20 cellular contexts compared by ENCODE assay signal in genomic region chrX:41472231-41472815, GRCh38. TPM values are rescaled to one million over a fixed set of nuclear protein-coding genes. Genes with fewer than 3 reads are reported as not detected.
DNase-seq lines count a peak whose midpoint lies in the region; ATAC-seq, FAIRE-seq and TF ChIP-seq lines count a peak whose summit lies in the region.
"Had no signal": no experiment of that assay in that cellular context is flagged by ENCODE, and none has a peak within 500 bp of the region (broad histone marks: within the 10 kb centered on the region; RNA-seq: fewer than 3 reads in every experiment).

No MANE protein-coding gene starts in this region.

- intact Hi-C loops in HepG2 (cut with micrococcal nuclease; ENCODE audit: unreplicated experiment) (no loop called here), right lobe of liver (cut with DNase I) (no loop called here), aorta (cut with DNase I) (no loop called here)

- no peak for TF ChIP-seq CTCF in HepG2 (CRISPR knock-in tag; IDR thresholded peaks at IDR 0.05)
- TF ChIP-seq CTCF in right lobe of liver (IDR thresholded peaks at IDR 0.05): no peak
- TF ChIP-seq CTCF in astrocyte (IDR thresholded peaks at IDR 0.05; ENCODE audit: insufficient read depth, low read depth, low read length): no peak

- no peak for TF ChIP-seq POLR2A in HepG2 (IDR thresholded peaks at IDR 0.05; ENCODE audit: insufficient read depth in 1 of 2, low read depth in 2 of 2, low read length in 2 of 2)
- no peak for TF ChIP-seq POLR2A in right lobe of liver (IDR thresholded peaks at IDR 0.05)

- no peak overlapping the region for H3K4me3 Mint-ChIP-seq in astrocyte (ENCODE audit: unreplicated experiment)
- H3K4me3 Mint-ChIP-seq: CD8-positive, alpha-beta memory T cell had no signal

- H3K4me1 ChIP-seq in HepG2 (ENCODE audit: insufficient read depth, low read length) (peaks cover 56% of the 10 kb centered on the region), right lobe of liver (no peaks in the 10 kb centered on the region), astrocyte (ENCODE audit: insufficient read depth, low read length) (no peaks in the 10 kb centered on the region), aorta (ENCODE audit: control insufficient read depth in 1 of 2, insufficient read depth in 2 of 2, low read length in 2 of 2) (no peaks in the 10 kb centered on the region)
- H3K4me1 ChIP-seq: BLaER1 treated with 17β-estradiol and CSF1 and Interleukin-3, amounts not matched to agents 10 nM and 100 nM had no signal

- H3K9ac ChIP-seq in HepG2 (ENCODE audit: insufficient read depth, low read depth, low read length): no peak overlapping the region
- H3K9ac ChIP-seq in astrocyte (ENCODE audit: low read length): no peak overlapping the region
- H3K9ac ChIP-seq: BLaER1 treated with 17β-estradiol and CSF1 and Interleukin-3, amounts not matched to agents 10 nM and 100 nM; KMS-11 had no signal

- CTCF ChIA-PET in HepG2 (lab: Yijun Ruan, JAX; ENCODE audit: low intra/inter-chr PET ratio, low total read pairs): no interaction called here

- H3K4me3 ChIP-seq in HepG2 (replicated peaks in 1 of 3; ENCODE audit: insufficient read depth in 1 of 3, low read depth in 2 of 3, low read length in 3 of 3): no peak overlapping the region
- H3K4me3 ChIP-seq in right lobe of liver: no peak overlapping the region
- H3K4me3 ChIP-seq in astrocyte (ENCODE audit: insufficient read depth, low read depth, low read length): no peak overlapping the region
- H3K4me3 ChIP-seq in aorta (ENCODE audit: low read length in 2 of 2): no peak overlapping the region
- H3K4me3 ChIP-seq: BLaER1 treated with 17β-estradiol and CSF1 and Interleukin-3, amounts not matched to agents 10 nM and 100 nM; SK-N-MC had no signal

- 98% methylated on average over 9 of the region's 32 CpGs for whole genome bisulfite sequencing in HepG2 (ENCODE audit: low lambda C conversion rate)
- no CpG with 5 or more reads among the region's 32 CpGs for WGBS in right lobe of liver (ENCODE audit: insufficient coverage, low coverage, low lambda C conversion rate, missing lambda C conversion rate)
- 95 to 97% methylated on average over 32 of the region's 32 CpGs for WGBS in aorta, 2 donors

- H2AFZ ChIP-seq in HepG2 (ENCODE audit: low read length): no peak overlapping the region
- H2AFZ ChIP-seq in astrocyte (ENCODE audit: low read depth, low read length): no peak overlapping the region

- ATAC-seq in HepG2 (no peak), right lobe of liver (no peak), aorta (ENCODE audit: low FRiP score) (peak; percentile 11), GM18907 (IDR thresholded peaks at IDR 0.05; ENCODE audit: unreplicated experiment) (no peak)

- H3K27me3 ChIP-seq in HepG2 (ENCODE audit: control insufficient read depth in 1 of 2, insufficient read depth in 2 of 2, low read length in 2 of 2) (no peaks in the 10 kb centered on the region), right lobe of liver (no peaks in the 10 kb centered on the region), astrocyte (ENCODE audit: insufficient read depth, low read length) (no peaks in the 10 kb centered on the region), aorta (ENCODE audit: control insufficient read depth in 1 of 2, insufficient read depth in 2 of 2, low read length in 1 of 2) (no peaks in the 10 kb centered on the region)

- H3K9me3 ChIP-seq in HepG2 (ENCODE audit: low read length): no peaks in the 10 kb centered on the region
- no peaks in the 10 kb centered on the region for H3K9me3 ChIP-seq in right lobe of liver
- no peaks in the 10 kb centered on the region for H3K9me3 ChIP-seq in astrocyte (ENCODE audit: insufficient read depth, low read depth, low read length)
- H3K9me3 ChIP-seq in aorta (ENCODE audit: control insufficient read depth, low read length): no peaks in the 10 kb centered on the region

- POLR2A ChIA-PET in HepG2 (lab: Yijun Ruan, JAX): no interaction called here

- in situ Hi-C loops in HepG2 (cut with HindIII; ENCODE audit: extremely low pct_ligation_motif_present, low pct_unique_long_range_greater_than_20kb): no loop called here

- no peak overlapping the region for H3K27ac Mint-ChIP-seq in astrocyte (ENCODE audit: unreplicated experiment)
- H3K27ac Mint-ChIP-seq: CD8-positive, alpha-beta memory T cell had no signal

- H3K27ac ChIP-seq in HepG2 (ENCODE audit: extremely low read length, insufficient read depth, low read length) (no peak overlapping the region), right lobe of liver (no peak overlapping the region), astrocyte (ENCODE audit: low read depth, low read length) (no peak overlapping the region), aorta (ENCODE audit: low read depth in 1 of 2, low read length in 2 of 2) (no peak overlapping the region)
- H3K27ac ChIP-seq: BLaER1 treated with 17β-estradiol and CSF1 and Interleukin-3, amounts not matched to agents 10 nM and 100 nM; KMS-11; SK-N-MC had no signal

- H3K36me3 ChIP-seq in HepG2 (replicated peaks in 1 of 2; ENCODE audit: control insufficient read depth in 1 of 2, insufficient read depth in 2 of 2, low read length in 2 of 2): no peaks in the 10 kb centered on the region
- no peaks in the 10 kb centered on the region for H3K36me3 ChIP-seq in right lobe of liver
- no peaks in the 10 kb centered on the region for H3K36me3 ChIP-seq in astrocyte (ENCODE audit: insufficient read depth, low read length)
- no peaks in the 10 kb centered on the region for H3K36me3 ChIP-seq in aorta (ENCODE audit: control insufficient read depth in 1 of 2, insufficient read depth in 2 of 2, low read length in 1 of 2)
- H3K36me3 ChIP-seq: BLaER1 treated with 17β-estradiol and CSF1 and Interleukin-3, amounts not matched to agents 10 nM and 100 nM had no signal

- TF ChIP-seq EP300 in HepG2 (IDR thresholded peaks at IDR 0.05; ENCODE audit: low read depth in 2 of 2, low read length in 2 of 2): no peak
- no peak for TF ChIP-seq EP300 in HepG2 (CRISPR knock-in tag; IDR thresholded peaks at IDR 0.05; ENCODE audit: borderline replicate concordance)

- no peaks in the 10 kb centered on the region for H3K36me3 Mint-ChIP-seq in astrocyte (ENCODE audit: low read depth, unreplicated experiment)
- H3K36me3 Mint-ChIP-seq: CD8-positive, alpha-beta memory T cell had no signal

- FAIRE-seq in HepG2 (lab: Jason Lieb, UNC) (no peak), astrocyte (lab: Jason Lieb, UNC) (peak; percentile 26), GM19239 (lab: Jason Lieb, UNC) (no peak)

- TF ChIP-seq RAD21 in HepG2 (CRISPR knock-in tag; IDR thresholded peaks at IDR 0.05): no peak

- BruUV-seq in HepG2 (replicated peaks; lab: Mats Ljungman, UMichigan): no TSS peak

- no peaks in the 10 kb centered on the region for H3K9me3 Mint-ChIP-seq in astrocyte (ENCODE audit: unreplicated experiment)
- H3K9me3 Mint-ChIP-seq: CD8-positive, alpha-beta memory T cell had no signal

- H3K27me3 Mint-ChIP-seq in astrocyte (ENCODE audit: low read depth, unreplicated experiment): no peaks in the 10 kb centered on the region
- H3K27me3 Mint-ChIP-seq: CD8-positive, alpha-beta memory T cell had no signal

- H4K20me1 ChIP-seq in HepG2 (ENCODE audit: insufficient read depth, low read length) (no peaks in the 10 kb centered on the region), astrocyte (ENCODE audit: insufficient read depth, low read length) (no peaks in the 10 kb centered on the region)
- H4K20me1 ChIP-seq: BLaER1 treated with 17β-estradiol and CSF1 and Interleukin-3, amounts not matched to agents 10 nM and 100 nM had no signal

- DNase-seq in HepG2 (ENCODE audit: low spot score) (no peak), right lobe of liver (no peak), astrocyte (ENCODE audit: low read depth) (peak; percentile 12), kidney tubule cell (ENCODE audit: low spot score) (peak; percentile 86), aorta (no peak), GM19239 (ENCODE audit: insufficient read length, low spot score) (no peak)
- no peak for DNase-seq in activated CD8-positive, alpha-beta memory T cell treated with anti-CD3 and anti-CD28 coated beads, Interleukin-2, amount 50 U/mL, for 48 hours
- DNase-seq: 8988T; CD8-positive, alpha-beta memory T cell; HCEC 1CT; NCI-H1436; NCI-H2029 treated with DMSO at 0.1 percent for 48 hours; NCI-H2171 treated with DMSO at 0.1 percent for 48 hours; NCI-H82 had no signal

- H3K79me2 ChIP-seq in HepG2 (ENCODE audit: insufficient read depth, low read length) (no peaks in the 10 kb centered on the region), astrocyte (ENCODE audit: insufficient read depth, low read length) (no peaks in the 10 kb centered on the region)

- H3K4me2 ChIP-seq in HepG2 (ENCODE audit: low read depth, low read length): peak overlapping the region; percentile 7; the same call in 1 of the 2 replicates
- H3K4me2 ChIP-seq in astrocyte (ENCODE audit: low read length): no peak overlapping the region
- H3K4me2 ChIP-seq: BLaER1 treated with 17β-estradiol and CSF1 and Interleukin-3, amounts not matched to agents 10 nM and 100 nM; KMS-11 had no signal

- peaks cover 3% of the 10 kb centered on the region for H3K4me1 Mint-ChIP-seq in astrocyte (ENCODE audit: low read depth, unreplicated experiment)
- H3K4me1 Mint-ChIP-seq: CD8-positive, alpha-beta memory T cell had no signal

TF ChIP-seq in HepG2, 621 proteins besides CTCF, POLR2A, EP300 and RAD21 (continues in another document):
- TF ChIP-seq RXRB (CRISPR knock-in tag; IDR thresholded peaks at IDR 0.05; ENCODE audit: borderline replicate concordance): no peak

RNA-seq across cellular contexts. Expression of gene NYX, which starts 25.2 kb away (rescaled TPM):
- not detected in 2 replicates for total RNA-seq in HepG2 (2016; rRNA removed; fragmentation: Illumina TruSeq; extraction: Trizol)
- not detected in 2 replicates for total RNA-seq in HepG2 (2016; cell fraction: cytosol; rRNA removed; fragmentation: Illumina TruSeq; extraction: Trizol; ENCODE audit: low read depth)
- total RNA-seq in HepG2 (2016; cell fraction: insoluble cytoplasmic fraction; rRNA removed; fragmentation: Illumina TruSeq; extraction: Trizol): not detected in 2 replicates
- not detected in 2 replicates for total RNA-seq in HepG2 (2016; cell fraction: membrane; rRNA removed; fragmentation: Illumina TruSeq; extraction: Trizol)
- total RNA-seq in HepG2 (2016; cell fraction: nucleus; rRNA removed; fragmentation: Illumina TruSeq; extraction: Trizol): not detected in 2 replicates
- polyA plus RNA-seq in HepG2 (2011; rRNA removed): not detected in 2 replicates
- polyA plus RNA-seq in HepG2 (2011; cell fraction: cytosol; rRNA removed): not detected in 2 replicates
- not detected in 2 replicates for polyA plus RNA-seq in HepG2 (2011; cell fraction: nucleus; rRNA removed)
- not detected in 2 replicates for polyA plus RNA-seq in HepG2 (2012)
- not detected in 2 replicates for polyA plus RNA-seq in HepG2 (2016; cell fraction: cytosol; fragmentation: Illumina TruSeq; extraction: Trizol; ENCODE audit: low read depth)
- polyA plus RNA-seq in HepG2 (2016; cell fraction: insoluble cytoplasmic fraction; fragmentation: Illumina TruSeq; extraction: Trizol; ENCODE audit: low read depth): not detected in 2 replicates
- not detected in 2 replicates for polyA plus RNA-seq in HepG2 (2016; cell fraction: membrane; fragmentation: Illumina TruSeq; extraction: Trizol; ENCODE audit: low read depth)
- polyA plus RNA-seq in HepG2 (2016; cell fraction: nucleus; fragmentation: Illumina TruSeq; extraction: Trizol; ENCODE audit: insufficient read depth, low read depth): not detected in 2 replicates
- polyA minus RNA-seq in HepG2 (2011; rRNA and poly(A)+ RNA removed; ENCODE audit: low replicate concordance): 0.10 TPM in 1 of 2 replicates, not detected in the other
- polyA minus RNA-seq in HepG2 (2011; cell fraction: cytosol; rRNA and poly(A)+ RNA removed): not detected in 2 replicates
- polyA minus RNA-seq in HepG2 (2011; cell fraction: nucleus; rRNA and poly(A)+ RNA removed): not detected in 2 replicates
- total RNA-seq in right lobe of liver: not detected
- not detected in 2 replicates for total RNA-seq in astrocyte
- not detected for total RNA-seq in aorta
- polyA plus RNA-seq in aorta: not detected
- total RNA-seq: CD8-positive, alpha-beta memory T cell; M059J; NCI-H460 had no signal
- polyA plus RNA-seq: CD8-positive, alpha-beta memory T cell had no signal

Comparison
In these comparisons a context has a peak if more than half of its experiments do, and no peak if none do; other contexts are left out.
1. DNase-seq: peak in astrocyte (single experiment) and kidney tubule cell (single experiment); none in HepG2 (single experiment), right lobe of liver (0 of 3), aorta (0 of 2), GM19239 (single experiment) and activated CD8-positive, alpha-beta memory T cell treated with anti-CD3 and anti-CD28 coated beads, Interleukin-2, amount 50 U/mL, for 48 hours (single experiment).